ENCODE assay signal across 8 cellular contexts in the genomic region with DNA sequence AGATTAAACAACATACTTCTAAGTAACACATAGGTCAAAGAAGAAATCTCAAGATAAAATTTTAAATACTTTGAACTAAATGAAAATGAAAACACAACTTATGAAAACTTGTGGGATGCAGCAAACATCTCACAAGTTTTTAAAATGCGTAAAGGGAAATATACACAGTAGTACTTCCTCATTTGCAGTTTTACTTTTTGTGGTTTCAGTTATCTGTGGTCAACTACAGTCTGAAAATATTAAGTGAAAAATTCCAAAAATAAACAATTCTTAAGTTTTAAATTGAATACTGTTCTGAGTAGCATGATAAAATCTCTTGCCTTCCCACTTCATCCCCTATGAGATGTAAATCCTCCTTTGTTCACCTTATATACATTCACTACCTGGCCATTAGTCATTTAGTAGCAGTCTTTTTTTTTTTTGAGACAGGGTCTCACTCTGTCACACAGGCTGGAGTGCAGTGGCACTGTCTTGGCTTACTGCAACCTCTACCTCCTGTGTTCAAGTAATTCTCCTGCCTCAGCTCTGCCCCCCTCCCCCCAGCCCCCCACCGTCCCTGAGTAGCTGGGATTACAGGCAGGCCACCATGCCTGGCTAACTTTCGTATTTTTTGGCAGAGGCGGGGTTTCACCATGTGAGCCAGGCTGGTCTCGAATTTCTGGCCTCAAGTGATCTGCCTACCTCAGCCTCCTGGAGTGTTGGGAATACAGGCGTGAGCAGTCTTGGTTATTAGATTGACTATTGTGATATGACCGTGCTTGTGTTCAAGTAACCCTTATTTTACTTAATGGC.
DNase-seq lines count a peak whose midpoint lies in the region; ATAC-seq and TF ChIP-seq lines count a peak whose summit lies in the region.

No MANE protein-coding gene starts in this region.

- peaks cover 22% of the 10 kb centered on the region for H3K9me3 Mint-ChIP-seq in activated CD8-positive, alpha-beta T cell treated with anti-CD3 and anti-CD28 coated beads, Interleukin-2, amount 10 ng/mL, durations not matched to agents 7 days and 5 days (ENCODE audit: insufficient read depth)

- DNase-seq in activated CD8-positive, alpha-beta T cell treated with anti-CD3 and anti-CD28 coated beads, Interleukin-2, amount 10 ng/mL, durations not matched to agents 7 days and 5 days: no peak
- DNase-seq in cardiac septum (ENCODE audit: low spot score) (no peak), COR-L47 (lab: John Stamatoyannopoulos, UW) (no peak), activated gamma-delta T cell (lab: John Stamatoyannopoulos, UW) (no peak), epidermal melanocyte (ENCODE audit: insufficient read length, low spot score) (no peak)

- H3K27me3 Mint-ChIP-seq in activated CD8-positive, alpha-beta T cell treated with anti-CD3 and anti-CD28 coated beads, Interleukin-2, amount 10 ng/mL, durations not matched to agents 7 days and 5 days (ENCODE audit: low read depth): no peaks in the 10 kb centered on the region

- POLR2A ChIA-PET in activated CD8-positive, alpha-beta T cell treated with anti-CD3 and anti-CD28 coated beads, Interleukin-2, amount 10 ng/mL, durations not matched to agents 7 days and 5 days (lab: Charles Lee): no interaction called here

- CTCF ChIA-PET in activated CD8-positive, alpha-beta T cell treated with anti-CD3 and anti-CD28 coated beads, Interleukin-2, amount 10 ng/mL, durations not matched to agents 7 days and 5 days (lab: Charles Lee): no interaction called here

- peaks cover 31% of the 10 kb centered on the region for H3K36me3 Mint-ChIP-seq in activated CD8-positive, alpha-beta T cell treated with anti-CD3 and anti-CD28 coated beads, Interleukin-2, amount 10 ng/mL, durations not matched to agents 7 days and 5 days (ENCODE audit: low read depth)

- H3K4me3 Mint-ChIP-seq in activated CD8-positive, alpha-beta T cell treated with anti-CD3 and anti-CD28 coated beads, Interleukin-2, amount 10 ng/mL, durations not matched to agents 7 days and 5 days: no peak overlapping the region

- intact Hi-C loops in cardiac septum (cut with DNase I): no loop called here

- H3K4me1 Mint-ChIP-seq in activated CD8-positive, alpha-beta T cell treated with anti-CD3 and anti-CD28 coated beads, Interleukin-2, amount 10 ng/mL, durations not matched to agents 7 days and 5 days (ENCODE audit: low read depth): peaks cover 9% of the 10 kb centered on the region

- peak overlapping the region; percentile 73 for H3K27ac Mint-ChIP-seq in activated CD8-positive, alpha-beta T cell treated with anti-CD3 and anti-CD28 coated beads, Interleukin-2, amount 10 ng/mL, durations not matched to agents 7 days and 5 days

- no peak for TF ChIP-seq POLR2A in GM18505 (IDR thresholded peaks at IDR 0.05; ENCODE audit: borderline replicate concordance, extremely low read depth, insufficient read depth, insufficient read length)

- peak; percentile 92 for ATAC-seq in GM18505 (IDR thresholded peaks at IDR 0.05; ENCODE audit: unreplicated experiment)
- peak; percentile 94 for ATAC-seq in GM21423 (IDR thresholded peaks at IDR 0.05; ENCODE audit: unreplicated experiment)
- ATAC-seq in HG03196 (IDR thresholded peaks at IDR 0.05; ENCODE audit: unreplicated experiment): peak; percentile 97
- no peak for ATAC-seq in activated CD8-positive, alpha-beta T cell treated with anti-CD3 and anti-CD28 coated beads, Interleukin-2, amount 10 ng/mL, durations not matched to agents 7 days and 5 days
